9 cellular contexts compared by ENCODE assay signal in genomic region chr1:67148516-67149178, GRCh38. TPM values are rescaled to one million over a fixed set of nuclear protein-coding genes. Genes with fewer than 3 reads are reported as not detected.
DNase-seq lines count a peak whose midpoint lies in the region; ATAC-seq and TF ChIP-seq lines count a peak whose summit lies in the region.
"Had no signal": no experiment of that assay in that cellular context is flagged by ENCODE, and none has a peak within 500 bp of the region (broad histone marks: within the 10 kb centered on the region; RNA-seq: fewer than 3 reads in every experiment).

No MANE protein-coding gene starts in this region.

- no peak overlapping the region for H3K9ac ChIP-seq in rectal smooth muscle tissue (ENCODE audit: low read length)

- TF ChIP-seq POLR2A in esophagus muscularis mucosa (IDR thresholded peaks at IDR 0.05; ENCODE audit: low read depth): no peak

- H3K36me3 ChIP-seq in rectal smooth muscle tissue (ENCODE audit: control insufficient read depth, insufficient read depth, low read length): no peaks in the 10 kb centered on the region
- no peaks in the 10 kb centered on the region for H3K36me3 ChIP-seq in esophagus muscularis mucosa

- H3K4me3 Mint-ChIP-seq in activated naive CD8-positive, alpha-beta T cell treated with anti-CD3 and anti-CD28 coated beads for 36 hours: no peak overlapping the region

- TF ChIP-seq CTCF in esophagus muscularis mucosa (IDR thresholded peaks at IDR 0.05): no peak

- H3K9me3 Mint-ChIP-seq in activated naive CD8-positive, alpha-beta T cell treated with anti-CD3 and anti-CD28 coated beads for 36 hours: no peaks in the 10 kb centered on the region

- H3K27ac Mint-ChIP-seq in activated naive CD8-positive, alpha-beta T cell treated with anti-CD3 and anti-CD28 coated beads for 36 hours: peak overlapping the region; percentile 22

- H3K36me3 Mint-ChIP-seq in activated naive CD8-positive, alpha-beta T cell treated with anti-CD3 and anti-CD28 coated beads for 36 hours: no peaks in the 10 kb centered on the region

- H3K4me3 ChIP-seq in rectal smooth muscle tissue (ENCODE audit: low read length) (peak overlapping the region; percentile 44), esophagus muscularis mucosa (no peak overlapping the region)

- intact Hi-C loops in esophagus muscularis mucosa (cut with DNase I): loop anchor here (1.0 to 5.0 kb wide), 3 partner anchors 96 to 384 kb away; partner anchors contain the start of gene SLC35D1

- peaks cover 30% of the 10 kb centered on the region for H3K4me1 Mint-ChIP-seq in activated naive CD8-positive, alpha-beta T cell treated with anti-CD3 and anti-CD28 coated beads for 36 hours

- no peak overlapping the region for H3K27ac ChIP-seq in rectal smooth muscle tissue (ENCODE audit: low read depth, low read length)
- no peak overlapping the region for H3K27ac ChIP-seq in esophagus muscularis mucosa (replicated peaks in 1 of 4)
- H3K27ac ChIP-seq: 22Rv1 had no signal

- H3K9me3 ChIP-seq in esophagus muscularis mucosa: no peaks in the 10 kb centered on the region

- DNase-seq in DMS53 (lab: John Stamatoyannopoulos, UW) (peak; percentile 42), DMS53 treated with DMSO at 0.1 percent for 48 hours (lab: John Stamatoyannopoulos, UW; ENCODE audit: unreplicated experiment) (no peak), foreskin melanocyte (no peak), esophagus muscularis mucosa (ENCODE audit: extremely low spot score) (no peak)
- DNase-seq in activated naive CD8-positive, alpha-beta T cell treated with anti-CD3 and anti-CD28 coated beads for 36 hours: no peak

- H3K27me3 Mint-ChIP-seq in activated naive CD8-positive, alpha-beta T cell treated with anti-CD3 and anti-CD28 coated beads for 36 hours: peaks cover 18% of the 10 kb centered on the region

- WGBS in esophagus muscularis mucosa: 48% methylated on average over 6 of the region's 6 CpGs

- H3K4me1 ChIP-seq in rectal smooth muscle tissue (ENCODE audit: control insufficient read depth, insufficient read depth, low read length): peaks cover 5% of the 10 kb centered on the region
- peaks cover 7 to 10% (median 9%) of the 10 kb centered on the region in 4 donors for H3K4me1 ChIP-seq in esophagus muscularis mucosa

- H3K27me3 ChIP-seq in rectal smooth muscle tissue (ENCODE audit: control insufficient read depth, insufficient read depth, low read length): no peaks in the 10 kb centered on the region
- H3K27me3 ChIP-seq in esophagus muscularis mucosa: no peaks in the 10 kb centered on the region

- TF ChIP-seq EP300 in esophagus muscularis mucosa (IDR thresholded peaks at IDR 0.05): no peak

- ATAC-seq in HG03097 (IDR thresholded peaks at IDR 0.05; ENCODE audit: low FRiP score, unreplicated experiment): peak; percentile 26
- no peak for ATAC-seq in GM18520 (IDR thresholded peaks at IDR 0.05; ENCODE audit: unreplicated experiment)

RNA-seq across cellular contexts. Expression of gene C1orf141, which starts 13.9 kb away (rescaled TPM):
- not detected for total RNA-seq in activated naive CD8-positive, alpha-beta T cell treated with anti-CD3 and anti-CD28 coated beads for 36 hours
- total RNA-seq in esophagus muscularis mucosa: not detected

RNA-seq across cellular contexts. Expression of gene IL23R, which starts 17.6 kb away (rescaled TPM):
- under 1 TPM in 1 of 2 experiments, not detected in 1; 0.08 TPM for total RNA-seq in activated naive CD8-positive, alpha-beta T cell treated with anti-CD3 and anti-CD28 coated beads for 36 hours
- not detected for total RNA-seq in esophagus muscularis mucosa
